In genomic region chrX:124239911-124240310, GRCh38 we compare ENCODE assay signal across 9 cellular contexts.
DNase-seq lines count a peak whose midpoint lies in the region; ATAC-seq lines count a peak whose summit lies in the region.
"Had no signal": no experiment of that assay in that cellular context is flagged by ENCODE, and none has a peak within 500 bp of the region (broad histone marks: within the 10 kb centered on the region; RNA-seq: fewer than 3 reads in every experiment).

No MANE protein-coding gene starts in this region.

- ATAC-seq in GM18498 (IDR thresholded peaks at IDR 0.05; ENCODE audit: unreplicated experiment) (peak; percentile 91), GM21423 (IDR thresholded peaks at IDR 0.05; ENCODE audit: unreplicated experiment) (peak; percentile 93), HG03432 (IDR thresholded peaks at IDR 0.05; ENCODE audit: unreplicated experiment) (peak; percentile 90)
- ATAC-seq in activated naive CD8-positive, alpha-beta T cell treated with anti-CD3 and anti-CD28 coated beads, Interleukin-2, amount 50 U/mL, for 24 hours: peak; percentile 90

- H3K9me3 Mint-ChIP-seq in activated naive CD8-positive, alpha-beta T cell treated with anti-CD3 and anti-CD28 coated beads, Interleukin-2, amount 50 U/mL, for 24 hours: no peaks in the 10 kb centered on the region
- H3K9me3 Mint-ChIP-seq: dendritic cell treated with granulocyte-macrophage colony-stimulating factor and Interleukin-4, amounts not matched to agents 40 ng/mL and 50 ng/mL, for 4 days had no signal

- peak overlapping the region; percentile 88 for H3K27ac Mint-ChIP-seq in activated naive CD8-positive, alpha-beta T cell treated with anti-CD3 and anti-CD28 coated beads, Interleukin-2, amount 50 U/mL, for 24 hours
- H3K27ac Mint-ChIP-seq: dendritic cell treated with granulocyte-macrophage colony-stimulating factor and Interleukin-4, amounts not matched to agents 40 ng/mL and 50 ng/mL, for 4 days had no signal

- H3K4me1 Mint-ChIP-seq in activated naive CD8-positive, alpha-beta T cell treated with anti-CD3 and anti-CD28 coated beads, Interleukin-2, amount 50 U/mL, for 24 hours: peaks cover 56% of the 10 kb centered on the region

- peak; percentile 32 for DNase-seq in activated naive CD8-positive, alpha-beta T cell treated with anti-CD3 and anti-CD28 coated beads, Interleukin-2, amount 50 U/mL, for 24 hours
- DNase-seq in AML-193 (lab: John Stamatoyannopoulos, UW): no peak
- no peak for DNase-seq in NCI-H82 (lab: John Stamatoyannopoulos, UW)
- no peak for DNase-seq in NAMALWA (ENCODE audit: low spot score)
- no peak for DNase-seq in NCI-H2107 treated with DMSO at 0.1 percent for 48 hours (lab: John Stamatoyannopoulos, UW; ENCODE audit: unreplicated experiment)

- H3K4me3 Mint-ChIP-seq in activated naive CD8-positive, alpha-beta T cell treated with anti-CD3 and anti-CD28 coated beads, Interleukin-2, amount 50 U/mL, for 24 hours: no peak overlapping the region
- H3K4me3 Mint-ChIP-seq: dendritic cell treated with granulocyte-macrophage colony-stimulating factor and Interleukin-4, amounts not matched to agents 40 ng/mL and 50 ng/mL, for 4 days had no signal

- H3K27me3 Mint-ChIP-seq in activated naive CD8-positive, alpha-beta T cell treated with anti-CD3 and anti-CD28 coated beads, Interleukin-2, amount 50 U/mL, for 24 hours: no peaks in the 10 kb centered on the region
- H3K27me3 Mint-ChIP-seq: dendritic cell treated with granulocyte-macrophage colony-stimulating factor and Interleukin-4, amounts not matched to agents 40 ng/mL and 50 ng/mL, for 4 days had no signal

- no peaks in the 10 kb centered on the region for H3K36me3 Mint-ChIP-seq in activated naive CD8-positive, alpha-beta T cell treated with anti-CD3 and anti-CD28 coated beads, Interleukin-2, amount 50 U/mL, for 24 hours (ENCODE audit: low read depth)
